In the genomic region with DNA sequence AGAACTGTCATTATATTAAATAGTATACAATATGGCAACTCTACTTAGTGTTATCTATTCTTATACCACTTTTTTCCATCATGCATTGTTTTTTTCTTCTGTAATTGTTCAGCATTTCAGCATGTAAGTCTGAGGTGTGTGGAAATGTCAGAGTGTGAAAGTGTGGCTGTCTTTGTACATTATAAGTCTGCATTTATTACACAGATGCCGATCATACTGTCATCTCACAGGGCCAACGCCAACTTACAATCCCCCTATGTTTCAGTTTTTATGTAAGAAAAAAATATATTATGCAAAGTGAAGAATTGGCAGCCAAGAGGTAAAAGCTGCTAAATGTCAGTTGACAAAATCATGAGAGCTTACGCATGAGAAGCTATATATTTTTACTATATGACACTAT, we compare ENCODE assay signal across 23 cellular contexts. TPM values are rescaled to one million over a fixed set of nuclear protein-coding genes. Genes with fewer than 3 reads are reported as not detected.
"Had no signal": no experiment of that assay in that cellular context is flagged by ENCODE, and none has a peak within 500 bp of the region (broad histone marks: within the 10 kb centered on the region; RNA-seq: fewer than 3 reads in every experiment).

No MANE protein-coding gene starts in this region.

- H3K4me3 ChIP-seq: colonic mucosa, coronary artery, dorsolateral prefrontal cortex, esophagus muscularis mucosa, esophagus squamous epithelium, gastrocnemius medialis, gastroesophageal sphincter, heart left ventricle had no signal

- H3K27me3 ChIP-seq: colonic mucosa, dorsolateral prefrontal cortex, esophagus muscularis mucosa, esophagus squamous epithelium, foreskin keratinocyte, gastrocnemius medialis, gastroesophageal sphincter, heart left ventricle had no signal

- H3K27ac ChIP-seq: colonic mucosa, coronary artery, dorsolateral prefrontal cortex, epithelial cell of prostate, esophagus muscularis mucosa, esophagus squamous epithelium, foreskin keratinocyte, gastrocnemius medialis, gastroesophageal sphincter, heart left ventricle had no signal

- H3K9me3 ChIP-seq: colonic mucosa, esophagus muscularis mucosa, esophagus squamous epithelium, gastrocnemius medialis, gastroesophageal sphincter had no signal

- DNase-seq: colonic mucosa; cortex of kidney; dermis blood vessel endothelial cell; dorsolateral prefrontal cortex; effector CD4-positive, alpha-beta T cell; effector CD8-positive, alpha-beta T cell; effector memory CD4-positive, alpha-beta T cell; effector memory CD8-positive, alpha-beta T cell; endodermal cell; erythroblast; esophagus squamous epithelium; foreskin fibroblast; foreskin keratinocyte; foreskin melanocyte; gastrocnemius medialis; glutamatergic neuron; head of caudate nucleus; heart left ventricle had no signal

- H3K4me1 ChIP-seq: colonic mucosa, esophagus muscularis mucosa, esophagus squamous epithelium, foreskin keratinocyte, gastrocnemius medialis, gastroesophageal sphincter, heart left ventricle had no signal

- H3K36me3 ChIP-seq: colonic mucosa, esophagus muscularis mucosa, esophagus squamous epithelium, gastrocnemius medialis, gastroesophageal sphincter, heart left ventricle had no signal

- ATAC-seq: effector memory CD8-positive, alpha-beta T cell; esophagus mucosa; foreskin keratinocyte; gastrocnemius medialis; gastroesophageal sphincter; heart left ventricle had no signal

RNA-seq across cellular contexts. Expression of gene PCDH17, which starts 42.9 kb away (rescaled TPM):
- total RNA-seq: foreskin keratinocyte had no signal
- polyA plus RNA-seq: foreskin keratinocyte had no signal
